Comparison of ENCODE assay signal across 9 cellular contexts in the genomic region with DNA sequence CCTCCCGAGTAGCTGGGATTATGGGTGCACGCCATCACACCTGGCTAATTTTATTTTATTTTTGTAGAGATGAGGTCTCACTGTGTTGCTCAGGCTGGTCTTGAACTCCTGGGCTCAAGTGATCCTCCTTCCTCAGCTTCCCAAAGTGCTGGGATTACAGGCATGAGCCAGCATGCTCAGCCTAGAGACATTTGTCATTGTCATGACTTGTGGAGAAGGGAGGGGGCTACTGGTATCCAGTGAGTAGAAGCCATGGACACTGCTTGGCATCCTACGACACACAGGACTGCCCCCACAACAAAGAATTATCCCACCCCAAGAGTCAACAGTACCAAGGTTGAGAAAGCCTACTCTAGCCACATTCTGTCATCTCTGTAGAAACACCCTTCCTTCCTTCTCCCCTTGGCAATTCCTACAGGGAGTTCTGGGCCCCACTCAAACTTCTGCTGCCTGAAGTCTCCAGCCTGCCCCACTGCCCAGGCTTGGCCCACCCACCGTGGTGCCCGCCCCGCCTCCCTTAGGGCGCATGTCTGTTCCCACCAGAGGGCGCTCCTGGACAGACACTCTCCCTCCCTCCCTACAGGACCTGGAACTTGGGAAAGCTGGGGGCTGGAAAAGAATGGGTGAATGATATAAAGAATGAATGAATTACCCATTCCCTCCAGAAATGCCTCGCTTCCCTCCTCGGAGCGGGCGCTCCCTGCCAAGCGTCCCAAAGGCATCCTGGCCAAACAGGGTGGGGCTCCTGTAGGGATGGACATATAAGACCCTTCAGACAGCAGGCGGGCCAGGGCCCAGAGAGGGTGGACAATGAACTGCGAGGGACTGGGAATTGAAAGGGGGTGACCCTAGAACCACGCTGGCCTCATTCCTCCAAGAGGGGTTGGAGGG. TPM values are rescaled to one million over a fixed set of nuclear protein-coding genes. Genes with fewer than 3 reads are reported as not detected.
DNase-seq lines count a peak whose midpoint lies in the region; ATAC-seq, FAIRE-seq and TF ChIP-seq lines count a peak whose summit lies in the region.
"Had no signal": no experiment of that assay in that cellular context is flagged by ENCODE, and none has a peak within 500 bp of the region (broad histone marks: within the 10 kb centered on the region; RNA-seq: fewer than 3 reads in every experiment).

No MANE protein-coding gene starts in this region.

- in situ Hi-C loops in gastrocnemius medialis (cut with MboI; ENCODE audit: low sequenced_read_pairs in 4 of 4), result loop anchor here in 2 of 4 donors (25.0 kb wide), 1 partner anchor 267 kb away; no protein-coding TSS in a partner anchor

- no peaks in the 10 kb centered on the region for H4K20me1 ChIP-seq in astrocyte (ENCODE audit: insufficient read depth, low read length)

- no peak for FAIRE-seq in astrocyte (lab: Jason Lieb, UNC)

- peak overlapping the region; percentile 89 for H3K4me3 Mint-ChIP-seq in astrocyte (ENCODE audit: unreplicated experiment)

- H3K9me3 ChIP-seq in astrocyte (ENCODE audit: insufficient read depth, low read depth, low read length), result no peaks in the 10 kb centered on the region
- H3K9me3 ChIP-seq in gastrocnemius medialis, result no peaks in the 10 kb centered on the region

- H3K79me2 ChIP-seq in astrocyte (ENCODE audit: insufficient read depth, low read length), result no peaks in the 10 kb centered on the region

- no peaks in the 10 kb centered on the region for H3K36me3 Mint-ChIP-seq in astrocyte (ENCODE audit: low read depth, unreplicated experiment)

- H3K9me3 Mint-ChIP-seq in astrocyte (ENCODE audit: unreplicated experiment), result no peaks in the 10 kb centered on the region

- no peaks in the 10 kb centered on the region for H3K27me3 ChIP-seq in astrocyte (ENCODE audit: insufficient read depth, low read length)
- H3K27me3 ChIP-seq in gastrocnemius medialis, result no peaks in the 10 kb centered on the region

- H3K4me3 ChIP-seq in astrocyte (ENCODE audit: insufficient read depth, low read depth, low read length) (no peak overlapping the region), gastrocnemius medialis (no peak overlapping the region)

- H3K4me2 ChIP-seq in astrocyte (ENCODE audit: low read length), result no peak overlapping the region

- H3K27ac ChIP-seq in astrocyte (ENCODE audit: low read depth, low read length), result no peak overlapping the region
- peak overlapping the region; percentile 85 to 100 (median 98) for H3K27ac ChIP-seq in gastrocnemius medialis

- peak; percentile 69 for DNase-seq in GM10266 (ENCODE audit: extremely low spot score)
- peak; percentile 83 for DNase-seq in NCI-H146 (lab: John Stamatoyannopoulos, UW)
- peak; percentile 52 for DNase-seq in T-helper 22 cell (ENCODE audit: low read depth)
- peak; percentile 46 for DNase-seq in astrocyte (ENCODE audit: low read depth)
- DNase-seq in hippocampal formation (lab: John Stamatoyannopoulos, UW), result peak; percentile 22 to 65
- DNase-seq in gastrocnemius medialis, result peak; percentile 51 to 72

- H3K9ac ChIP-seq in astrocyte (ENCODE audit: low read length), result no peak overlapping the region

- H3K4me1 Mint-ChIP-seq in astrocyte (ENCODE audit: low read depth, unreplicated experiment), result peaks cover 20% of the 10 kb centered on the region

- peaks cover 3% of the 10 kb centered on the region for H3K27me3 Mint-ChIP-seq in astrocyte (ENCODE audit: low read depth, unreplicated experiment)

- H3K36me3 ChIP-seq in astrocyte (ENCODE audit: insufficient read depth, low read length) (no peaks in the 10 kb centered on the region), gastrocnemius medialis (no peaks in the 10 kb centered on the region)

- peak in 1 of 2 donors; percentile 28 for ATAC-seq in gastrocnemius medialis
- ATAC-seq in GM21576 (IDR thresholded peaks at IDR 0.05; ENCODE audit: unreplicated experiment), result no peak
- no peak for ATAC-seq in GM21526 (IDR thresholded peaks at IDR 0.05; ENCODE audit: low FRiP score, unreplicated experiment)

- peak; percentile 89 for TF ChIP-seq CTCF in GM10266 (IDR thresholded peaks at IDR 0.05; ENCODE audit: control insufficient read depth, insufficient read depth, low read depth, missing control alignments)
- TF ChIP-seq CTCF in astrocyte (IDR thresholded peaks at IDR 0.05; ENCODE audit: insufficient read depth, low read depth, low read length), result peak; percentile 53
- TF ChIP-seq CTCF in gastrocnemius medialis (IDR thresholded peaks at IDR 0.05 in 4 of 5, conservative IDR thresholded peaks at IDR 0.05 in 1 of 5), result peak; percentile 66 to 91 (median 79)

- intact Hi-C loops in gastrocnemius medialis (cut with DNase I; ENCODE audit: low total_unique reads), result loop anchor here (1.0 to 10.0 kb wide), 4 partner anchors 71 to 675 kb away; partner anchors contain the start of genes GRWD1, GYS1, KDELR1 and RUVBL2

- no peak for TF ChIP-seq POLR2A in gastrocnemius medialis (IDR thresholded peaks at IDR 0.05)

- H3K27ac Mint-ChIP-seq in astrocyte (ENCODE audit: unreplicated experiment), result no peak overlapping the region

- H2AFZ ChIP-seq in astrocyte (ENCODE audit: low read depth, low read length), result peak overlapping the region; percentile 16

- H3K4me1 ChIP-seq in astrocyte (ENCODE audit: insufficient read depth, low read length), result peaks cover 20% of the 10 kb centered on the region
- H3K4me1 ChIP-seq in gastrocnemius medialis, result peaks cover 13 to 19% of the 10 kb centered on the region in 2 donors

RNA-seq across cellular contexts. Expression of gene EMP3, which starts 5.5 kb away (rescaled TPM):
- total RNA-seq in astrocyte, result 199 and 217 TPM in 2 replicates
- 10 to 100 TPM in 2 of 4 donors, 1 to 10 TPM in 2; 3.8 to 15.3 (median 9.4) TPM for total RNA-seq in gastrocnemius medialis

RNA-seq across cellular contexts. Expression of gene TMEM143, which starts 43.8 kb away (rescaled TPM):
- total RNA-seq in astrocyte (8.7 and 10.5 TPM in 2 replicates), gastrocnemius medialis (10 to 100 TPM; 28.8 to 42.3 (median 40.7) TPM)

RNA-seq across cellular contexts. Expression of gene SYNGR4, which starts 44.3 kb away (rescaled TPM):
- not detected in 2 replicates for total RNA-seq in astrocyte
- total RNA-seq in gastrocnemius medialis, result not detected
- total RNA-seq: pulmonary artery endothelial cell had no signal

RNA-seq across cellular contexts. Expression of gene ZNF114, which starts 50.0 kb away (rescaled TPM):
- total RNA-seq in astrocyte, result 7.6 and 19.6 TPM in 2 replicates
- total RNA-seq in gastrocnemius medialis, result under 1 TPM in 1 of 4 donors, not detected in 3; 0.36 TPM

Comparison
In these comparisons a context has a peak if more than half of its experiments do, and no peak if none do; other contexts are left out.
1. RNA of gene EMP3, which starts 5.5 kb away (total RNA-seq): 199 to 217 TPM in astrocyte; 3.8 to 15.3 TPM in gastrocnemius medialis; every median in the first group is over 10 times any median in the second.
2. Peak in every context shown above with its lines, with median percentiles within 50 percentile points of each other: DNase-seq and CTCF ChIP-seq.